17 cellular contexts compared by ENCODE assay signal in genomic region chr14:34700622-34701130, GRCh38. TPM values are rescaled to one million over a fixed set of nuclear protein-coding genes. Genes with fewer than 3 reads are reported as not detected.
A peak's percentile ranks its signal among the peaks of the same experiment; 100 is the strongest.
DNase-seq lines count a peak whose midpoint lies in the region; ATAC-seq, FAIRE-seq and TF ChIP-seq lines count a peak whose summit lies in the region.
"Had no signal": no experiment of that assay in that cellular context is flagged by ENCODE, and none has a peak within 500 bp of the region (broad histone marks: within the 10 kb centered on the region; RNA-seq: fewer than 3 reads in every experiment).

No MANE protein-coding gene starts in this region.

- BruUV-seq in MCF 10A (replicated peaks; lab: Mats Ljungman, UMichigan) = no TSS peak
- BruUV-seq in HepG2 (replicated peaks; lab: Mats Ljungman, UMichigan) = no TSS peak

- H3K4me1 ChIP-seq in breast epithelium (no peaks in the 10 kb centered on the region), astrocyte (ENCODE audit: insufficient read depth, low read length) (peaks cover 19% of the 10 kb centered on the region), HepG2 (ENCODE audit: insufficient read depth, low read length) (peaks cover 15% of the 10 kb centered on the region)

- no peaks in the 10 kb centered on the region for H4K20me1 ChIP-seq in astrocyte (ENCODE audit: insufficient read depth, low read length)
- H4K20me1 ChIP-seq in HepG2 (ENCODE audit: insufficient read depth, low read length) = no peaks in the 10 kb centered on the region

- peaks cover 15% of the 10 kb centered on the region for H3K4me1 Mint-ChIP-seq in MCF 10A (ENCODE audit: insufficient read depth, unreplicated experiment)
- H3K4me1 Mint-ChIP-seq in astrocyte (ENCODE audit: low read depth, unreplicated experiment) = peaks cover 15% of the 10 kb centered on the region
- H3K4me1 Mint-ChIP-seq: activated naive CD4-positive, alpha-beta T cell treated with anti-CD3 and anti-CD28 coated beads, Interleukin-2, amount 50 U/mL, for 24 hours; CD4-positive, CD25-positive, alpha-beta regulatory T cell; memory B cell had no signal

- H3K27ac Mint-ChIP-seq in MCF 10A (ENCODE audit: low read depth, unreplicated experiment) (peak overlapping the region; percentile 77), astrocyte (ENCODE audit: unreplicated experiment) (peak overlapping the region; percentile 82)
- H3K27ac Mint-ChIP-seq: activated naive CD4-positive, alpha-beta T cell treated with anti-CD3 and anti-CD28 coated beads, Interleukin-2, amount 50 U/mL, for 24 hours; activated T-cell treated with anti-CD3 and anti-CD28 coated beads, Interleukin-2, amount 50 U/mL, for 24 hours; CD4-positive, CD25-positive, alpha-beta regulatory T cell; memory B cell had no signal

- H3K36me3 ChIP-seq in breast epithelium (no peaks in the 10 kb centered on the region), astrocyte (ENCODE audit: insufficient read depth, low read length) (no peaks in the 10 kb centered on the region), HepG2 (replicated peaks in 1 of 2; ENCODE audit: control insufficient read depth in 1 of 2, insufficient read depth in 2 of 2, low read length in 2 of 2) (no peaks in the 10 kb centered on the region)

- no peak for DNase-seq in MCF 10A (ENCODE audit: unreplicated experiment)
- DNase-seq in breast epithelium (ENCODE audit: low spot score in 2 of 2) = no peak
- DNase-seq in astrocyte (ENCODE audit: low read depth) = no peak
- DNase-seq in HepG2 (ENCODE audit: low spot score) = no peak
- no peak for DNase-seq in 8988T
- DNase-seq in DMS79 treated with DMSO at 0.1 percent for 48 hours (lab: John Stamatoyannopoulos, UW) = no peak
- no peak for DNase-seq in ecto neural progenitor cell (ENCODE audit: low spot score)
- DNase-seq: activated T-cell treated with anti-CD3 and anti-CD28 coated beads, Interleukin-2, amount 50 U/mL, for 24 hours; CD4-positive, CD25-positive, alpha-beta regulatory T cell; kidney; NCI-H187 treated with DMSO at 0.1 percent for 48 hours; retina; stimulated activated CD4-positive, alpha-beta T cell treated with anti-CD3 and anti-CD28 coated beads, Interleukin-15, amount 100 ng/mL, for 24 hours; stimulated activated naive CD4-positive, alpha-beta T cell had no signal

- 73% methylated on average over 1 of the region's 1 CpG for WGBS in HepG2 (ENCODE audit: low lambda C conversion rate)

- TF ChIP-seq EP300 in HepG2 (IDR thresholded peaks at IDR 0.05; ENCODE audit: low read depth in 2 of 2, low read length in 2 of 2) (no peak), HepG2 (CRISPR knock-in tag; IDR thresholded peaks at IDR 0.05; ENCODE audit: borderline replicate concordance) (no peak)

- POLR2A ChIA-PET in MCF 10A (lab: Yijun Ruan, JAX) (interaction anchor here (0.6 to 4.9 kb wide), 12 partner anchors 9 to 603 kb away, joined by 3 to 92 read pairs (median 5); partner anchors contain the start of genes BAZ1A, CFL2, FAM177A1 and SRP54), HepG2 (lab: Yijun Ruan, JAX) (interaction anchor here (0.9 to 2.4 kb wide), 3 partner anchors 8 to 15 kb away, joined by 3 to 21 read pairs (median 5); partner anchors contain the start of gene CFL2)

- H3K4me2 ChIP-seq in astrocyte (ENCODE audit: low read length) (peak overlapping the region; percentile 79), HepG2 (ENCODE audit: low read depth, low read length) (peak overlapping the region; percentile 20; the same call in 1 of the 2 replicates)

- no peak overlapping the region for H3K4me3 Mint-ChIP-seq in MCF 10A (ENCODE audit: unreplicated experiment)
- H3K4me3 Mint-ChIP-seq in astrocyte (ENCODE audit: unreplicated experiment) = peak overlapping the region; percentile 29
- H3K4me3 Mint-ChIP-seq: activated naive CD4-positive, alpha-beta T cell treated with anti-CD3 and anti-CD28 coated beads, Interleukin-2, amount 50 U/mL, for 24 hours; activated T-cell treated with anti-CD3 and anti-CD28 coated beads, Interleukin-2, amount 50 U/mL, for 24 hours; CD4-positive, CD25-positive, alpha-beta regulatory T cell; memory B cell had no signal

- no peaks in the 10 kb centered on the region for H3K36me3 Mint-ChIP-seq in MCF 10A (ENCODE audit: insufficient read depth, unreplicated experiment)
- H3K36me3 Mint-ChIP-seq in astrocyte (ENCODE audit: low read depth, unreplicated experiment) = no peaks in the 10 kb centered on the region
- H3K36me3 Mint-ChIP-seq: activated naive CD4-positive, alpha-beta T cell treated with anti-CD3 and anti-CD28 coated beads, Interleukin-2, amount 50 U/mL, for 24 hours; CD4-positive, CD25-positive, alpha-beta regulatory T cell; memory B cell had no signal

- ATAC-seq in HepG2 (no peak), HG02763 (IDR thresholded peaks at IDR 0.05; ENCODE audit: unreplicated experiment) (no peak)

- H3K4me3 ChIP-seq in breast epithelium (no peak overlapping the region), astrocyte (ENCODE audit: insufficient read depth, low read depth, low read length) (no peak overlapping the region), HepG2 (replicated peaks in 1 of 3; ENCODE audit: insufficient read depth in 1 of 3, low read depth in 2 of 3, low read length in 3 of 3) (no peak overlapping the region)

- H3K79me2 ChIP-seq in astrocyte (ENCODE audit: insufficient read depth, low read length) = no peaks in the 10 kb centered on the region
- no peaks in the 10 kb centered on the region for H3K79me2 ChIP-seq in HepG2 (ENCODE audit: insufficient read depth, low read length)

- no peak overlapping the region for H3K27ac ChIP-seq in breast epithelium
- H3K27ac ChIP-seq in astrocyte (ENCODE audit: low read depth, low read length) = peak overlapping the region; percentile 93
- H3K27ac ChIP-seq in HepG2 (ENCODE audit: extremely low read length, insufficient read depth, low read length) = no peak overlapping the region

- H3K9ac ChIP-seq in astrocyte (ENCODE audit: low read length) = peak overlapping the region; percentile 74
- no peak overlapping the region for H3K9ac ChIP-seq in HepG2 (ENCODE audit: insufficient read depth, low read depth, low read length)

- TF ChIP-seq RAD21 in HepG2 (CRISPR knock-in tag; IDR thresholded peaks at IDR 0.05) = no peak

- in situ Hi-C loops in HepG2 (cut with HindIII; ENCODE audit: extremely low pct_ligation_motif_present, low pct_unique_long_range_greater_than_20kb) = no loop called here

- H3K9me3 Mint-ChIP-seq in MCF 10A (ENCODE audit: unreplicated experiment) (no peaks in the 10 kb centered on the region), astrocyte (ENCODE audit: unreplicated experiment) (no peaks in the 10 kb centered on the region)
- H3K9me3 Mint-ChIP-seq: activated naive CD4-positive, alpha-beta T cell treated with anti-CD3 and anti-CD28 coated beads, Interleukin-2, amount 50 U/mL, for 24 hours; activated T-cell treated with anti-CD3 and anti-CD28 coated beads, Interleukin-2, amount 50 U/mL, for 24 hours; memory B cell had no signal

- FAIRE-seq in astrocyte (lab: Jason Lieb, UNC) = no peak
- no peak for FAIRE-seq in HepG2 (lab: Jason Lieb, UNC)
- FAIRE-seq: kidney had no signal

- H2AFZ ChIP-seq in astrocyte (ENCODE audit: low read depth, low read length) (no peak overlapping the region), HepG2 (ENCODE audit: low read length) (no peak overlapping the region)

- intact Hi-C loops in MCF 10A (cut with micrococcal nuclease) (no loop called here), breast epithelium (cut with DNase I; ENCODE audit: low total_unique reads) (no loop called here), HepG2 (cut with micrococcal nuclease; ENCODE audit: unreplicated experiment) (no loop called here)

- TF ChIP-seq CTCF in MCF 10A (IDR thresholded peaks at IDR 0.05; ENCODE audit: unreplicated experiment) (no peak), breast epithelium (IDR thresholded peaks at IDR 0.05) (no peak), astrocyte (IDR thresholded peaks at IDR 0.05; ENCODE audit: insufficient read depth, low read depth, low read length) (no peak), HepG2 (CRISPR knock-in tag; IDR thresholded peaks at IDR 0.05) (no peak)

- no peaks in the 10 kb centered on the region for H3K27me3 Mint-ChIP-seq in MCF 10A (ENCODE audit: insufficient read depth, unreplicated experiment)
- no peaks in the 10 kb centered on the region for H3K27me3 Mint-ChIP-seq in astrocyte (ENCODE audit: low read depth, unreplicated experiment)
- H3K27me3 Mint-ChIP-seq: activated naive CD4-positive, alpha-beta T cell treated with anti-CD3 and anti-CD28 coated beads, Interleukin-2, amount 50 U/mL, for 24 hours; activated T-cell treated with anti-CD3 and anti-CD28 coated beads, Interleukin-2, amount 50 U/mL, for 24 hours; CD4-positive, CD25-positive, alpha-beta regulatory T cell; memory B cell had no signal

- H3K9me3 ChIP-seq in breast epithelium (no peaks in the 10 kb centered on the region), astrocyte (ENCODE audit: insufficient read depth, low read depth, low read length) (no peaks in the 10 kb centered on the region), HepG2 (ENCODE audit: low read length) (no peaks in the 10 kb centered on the region)

- H3K27me3 ChIP-seq in breast epithelium (no peaks in the 10 kb centered on the region), astrocyte (ENCODE audit: insufficient read depth, low read length) (no peaks in the 10 kb centered on the region), HepG2 (ENCODE audit: control insufficient read depth in 1 of 2, insufficient read depth in 2 of 2, low read length in 2 of 2) (no peaks in the 10 kb centered on the region)

- CTCF ChIA-PET in MCF 10A (lab: Yijun Ruan, JAX) (interaction anchor here (0.6 to 3.6 kb wide), 5 partner anchors 9 to 43 kb away, joined by 4 to 21 read pairs (median 4); no protein-coding TSS in a partner anchor), HepG2 (lab: Yijun Ruan, JAX; ENCODE audit: low intra/inter-chr PET ratio, low total read pairs) (no interaction called here)

- TF ChIP-seq POLR2A in breast epithelium (IDR thresholded peaks at IDR 0.05) = no peak
- TF ChIP-seq POLR2A in HepG2 (IDR thresholded peaks at IDR 0.05; ENCODE audit: insufficient read depth in 1 of 2, low read depth in 2 of 2, low read length in 2 of 2) = no peak

RNA-seq across cellular contexts. Expression of gene CFL2, which starts 13.7 kb away (rescaled TPM):
- total RNA-seq in MCF 10A (2022) = 39.7 and 53.7 TPM in 2 replicates
- total RNA-seq in breast epithelium = 10 to 100 TPM; 28.8 to 75.2 (median 34.4) TPM
- 103 and 110 TPM in 2 replicates for total RNA-seq in astrocyte
- total RNA-seq in HepG2 (2016; rRNA removed; fragmentation: Illumina TruSeq; extraction: Trizol) = 158 and 301 TPM in 2 replicates
- total RNA-seq in HepG2 (2016; cell fraction: cytosol; rRNA removed; fragmentation: Illumina TruSeq; extraction: Trizol; ENCODE audit: low read depth) = 28.5 and 36.5 TPM in 2 replicates
- 158 and 295 TPM in 2 replicates for total RNA-seq in HepG2 (2016; cell fraction: insoluble cytoplasmic fraction; rRNA removed; fragmentation: Illumina TruSeq; extraction: Trizol)
- 108 and 127 TPM in 2 replicates for total RNA-seq in HepG2 (2016; cell fraction: membrane; rRNA removed; fragmentation: Illumina TruSeq; extraction: Trizol)
- 85.5 and 89.1 TPM in 2 replicates for total RNA-seq in HepG2 (2016; cell fraction: nucleus; rRNA removed; fragmentation: Illumina TruSeq; extraction: Trizol)
- polyA plus RNA-seq in HepG2 (2011; rRNA removed) = 68.8 and 114 TPM in 2 replicates
- polyA plus RNA-seq in HepG2 (2011; cell fraction: cytosol; rRNA removed) = 44.2 and 78.0 TPM in 2 replicates
- 22.8 and 33.8 TPM in 2 replicates for polyA plus RNA-seq in HepG2 (2011; cell fraction: nucleus; rRNA removed)
- 145 and 207 TPM in 2 replicates for polyA plus RNA-seq in HepG2 (2012)
- 96.7 and 98.0 TPM in 2 replicates for polyA plus RNA-seq in HepG2 (2016; cell fraction: cytosol; fragmentation: Illumina TruSeq; extraction: Trizol; ENCODE audit: low read depth)
- polyA plus RNA-seq in HepG2 (2016; cell fraction: insoluble cytoplasmic fraction; fragmentation: Illumina TruSeq; extraction: Trizol; ENCODE audit: low read depth) = 414 and 424 TPM in 2 replicates
- 172 and 187 TPM in 2 replicates for polyA plus RNA-seq in HepG2 (2016; cell fraction: membrane; fragmentation: Illumina TruSeq; extraction: Trizol; ENCODE audit: low read depth)
- 152 and 161 TPM in 2 replicates for polyA plus RNA-seq in HepG2 (2016; cell fraction: nucleus; fragmentation: Illumina TruSeq; extraction: Trizol; ENCODE audit: insufficient read depth, low read depth)
- polyA minus RNA-seq in HepG2 (2011; rRNA and poly(A)+ RNA removed; ENCODE audit: low replicate concordance) = 34.1 and 43.7 TPM in 2 replicates
- 94.3 and 108 TPM in 2 replicates for polyA minus RNA-seq in HepG2 (2011; cell fraction: cytosol; rRNA and poly(A)+ RNA removed)
- polyA minus RNA-seq in HepG2 (2011; cell fraction: nucleus; rRNA and poly(A)+ RNA removed) = 50.5 and 53.0 TPM in 2 replicates
